Comparison of ENCODE assay signal across 1 cellular context in the genomic region with DNA sequence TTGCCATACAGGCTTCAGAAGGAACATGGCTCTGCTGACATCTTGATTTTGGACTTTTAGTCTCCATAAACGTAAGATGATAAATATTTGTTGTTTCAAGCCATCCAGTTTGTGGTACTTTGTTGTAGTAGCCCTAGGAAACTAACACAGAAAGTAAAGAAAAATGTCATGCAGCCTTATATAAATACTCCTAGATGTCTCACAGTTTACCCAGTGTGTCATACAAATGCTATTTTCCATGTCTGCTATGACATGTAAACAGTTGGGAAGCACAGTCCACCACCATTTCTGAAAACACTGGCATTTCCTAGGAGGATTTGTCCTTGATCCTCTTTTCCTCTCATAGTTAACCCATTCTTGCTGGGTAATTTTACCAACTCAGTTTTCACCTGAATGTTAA.
TF ChIP-seq lines count a peak whose summit lies in the region.

No MANE protein-coding gene starts in this region.

TF ChIP-seq in IMR-90, 13 proteins besides CTCF, POLR2A, EP300 and RAD21 (continued from another document):
- TF ChIP-seq, protein P1, sequence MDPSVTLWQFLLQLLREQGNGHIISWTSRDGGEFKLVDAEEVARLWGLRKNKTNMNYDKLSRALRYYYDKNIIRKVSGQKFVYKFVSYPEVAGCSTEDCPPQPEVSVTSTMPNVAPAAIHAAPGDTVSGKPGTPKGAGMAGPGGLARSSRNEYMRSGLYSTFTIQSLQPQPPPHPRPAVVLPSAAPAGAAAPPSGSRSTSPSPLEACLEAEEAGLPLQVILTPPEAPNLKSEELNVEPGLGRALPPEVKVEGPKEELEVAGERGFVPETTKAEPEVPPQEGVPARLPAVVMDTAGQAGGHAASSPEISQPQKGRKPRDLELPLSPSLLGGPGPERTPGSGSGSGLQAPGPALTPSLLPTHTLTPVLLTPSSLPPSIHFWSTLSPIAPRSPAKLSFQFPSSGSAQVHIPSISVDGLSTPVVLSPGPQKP (IDR thresholded peaks at IDR 0.05; ENCODE audit: borderline replicate concordance, low read depth, low read length), result no peak
- TF ChIP-seq RCOR1 (IDR thresholded peaks at IDR 0.05; ENCODE audit: insufficient replicate concordance, low read length) (no peak), FOS (IDR thresholded peaks at IDR 0.05; ENCODE audit: low read depth, low read length) (no peak), NFE2L2 (IDR thresholded peaks at IDR 0.05; ENCODE audit: low read depth, low read length) (no peak), MXI1 (IDR thresholded peaks at IDR 0.05; ENCODE audit: borderline replicate concordance, low read depth, low read length) (no peak), SMC3 (IDR thresholded peaks at IDR 0.05; ENCODE audit: low read depth, low read length) (no peak), CHD1 (IDR thresholded peaks at IDR 0.05; ENCODE audit: low read depth, low read length) (no peak), USF2 (IDR thresholded peaks at IDR 0.05; ENCODE audit: low read depth, low read length) (no peak)
